In genomic region chr3:126896941-126897340, GRCh38 we compare ENCODE assay signal across 25 cellular contexts.
"Had no signal": no experiment of that assay in that cellular context is flagged by ENCODE, and none has a peak within 500 bp of the region (broad histone marks: within the 10 kb centered on the region; RNA-seq: fewer than 3 reads in every experiment).

No MANE protein-coding gene starts in this region.

- DNase-seq: activated B cell treated with CpG ODN at 0.5 μM for 24 hours; activated CD4-positive, alpha-beta T cell treated with anti-CD3 and anti-CD28 coated beads for 48 hours; activated CD4-positive, alpha-beta T cell treated with anti-CD3 and anti-CD28 coated beads, Interleukin-2, amount 50 U/mL, for 1 hour; activated CD4-positive, alpha-beta T cell treated with anti-CD3 and anti-CD28 coated beads, Interleukin-2, amount 50 U/mL, for 48 hours; activated CD8-positive, alpha-beta memory T cell treated with anti-CD3 and anti-CD28 coated beads for 24 hours; activated CD8-positive, alpha-beta T cell treated with anti-CD3 and anti-CD28 coated beads for 36 hours; activated effector memory CD4-positive, alpha-beta T cell treated with Interleukin-2 at 50 U/mL for 16 hours; activated gamma-delta T cell treated with Interleukin-2 at 50 U/mL for 16 hours; activated naive CD4-positive, alpha-beta T cell treated with anti-CD3 and anti-CD28 coated beads, Interleukin-2, amount 50 U/mL, for 16 hours; activated naive CD4-positive, alpha-beta T cell treated with Interleukin-2 at 50 U/mL for 16 hours; activated T-cell treated with anti-CD3 and anti-CD28 coated beads, Interleukin-2, amount 50 U/mL, for 4 hours; amniotic stem cell; anterior cingulate cortex; brain microvascular endothelial cell; central memory CD4-positive, alpha-beta T cell; cerebellar nuclear complex; colonic mucosa; effector CD8-positive, alpha-beta T cell; esophagus squamous epithelium; T-cell; T1000; WERI-Rb-1 had no signal

- H3K36me3 ChIP-seq: brain microvascular endothelial cell, colonic mucosa, esophagus squamous epithelium, WERI-Rb-1 had no signal

- H3K27me3 ChIP-seq: brain microvascular endothelial cell, colonic mucosa, esophagus squamous epithelium had no signal

- ATAC-seq: activated CD4-positive, CD25-positive, alpha-beta regulatory T cell treated with anti-CD3 and anti-CD28 coated beads, Interleukin-2, amount 50 U/mL, for 24 hours; activated CD8-positive, alpha-beta T cell treated with anti-CD3 and anti-CD28 coated beads for 36 hours; activated T-cell treated with anti-CD3 and anti-CD28 coated beads, Interleukin-2, amount 50 U/mL, for 4 hours; activated T-helper 17 cell treated with anti-CD3 and anti-CD28 coated beads, Interleukin-2, amount 50 U/mL, for 72 hours; T-cell had no signal

- H3K27ac ChIP-seq: brain microvascular endothelial cell, colonic mucosa, epithelial cell of prostate, esophagus squamous epithelium, WERI-Rb-1 had no signal

- H3K4me1 ChIP-seq: colonic mucosa had no signal

- H3K9me3 ChIP-seq: colonic mucosa, esophagus squamous epithelium had no signal

- H3K4me3 ChIP-seq: colonic mucosa, esophagus squamous epithelium had no signal
